Comparison of ENCODE assay signal across 3 cellular contexts in genomic region chr14:77888903-77889302, GRCh38.
A peak's percentile ranks its signal among the peaks of the same experiment; 100 is the strongest.
DNase-seq lines count a peak whose midpoint lies in the region; ATAC-seq, FAIRE-seq and TF ChIP-seq lines count a peak whose summit lies in the region.
"Not testable (repeated sequence)": the region's sequence is repeated elsewhere in the genome, so short reads cannot be mapped to it uniquely, and the experiment has no call there.

No MANE protein-coding gene starts in this region.

- not testable (repeated sequence) for H3K79me2 ChIP-seq in K562 (ENCODE audit: control insufficient read depth, insufficient read depth, low read length); endothelial cell of umbilical vein (ENCODE audit: control insufficient read depth, insufficient read depth, low read length)

- not testable (repeated sequence) for H3K4me1 Mint-ChIP-seq in chondrocyte (ENCODE audit: low read depth)

- not testable (repeated sequence) for H4K20me1 ChIP-seq in K562 (replicated peaks; ENCODE audit: control insufficient read depth, insufficient read depth, low read length); endothelial cell of umbilical vein (replicated peaks; ENCODE audit: control insufficient read depth, extremely low read depth, insufficient read depth, low read length)

- DNase-seq in K562 (ENCODE audit: extremely low read depth in 1 of 4, low spot score in 3 of 4); endothelial cell of umbilical vein (ENCODE audit: low read depth, low spot score): not testable (repeated sequence)
- DNase-seq in chondrocyte (ENCODE audit: low spot score), result peak; percentile 9

- H3K4me3 ChIP-seq in K562; endothelial cell of umbilical vein (replicated peaks in 1 of 3; ENCODE audit: insufficient read depth in 1 of 3, low read depth in 1 of 3, low read length in 3 of 3): not testable (repeated sequence)

- FAIRE-seq in K562 (lab: Jason Lieb, UNC), result not testable (repeated sequence)
- FAIRE-seq in endothelial cell of umbilical vein (lab: Jason Lieb, UNC), result peak; percentile 56

- TF ChIP-seq RAD21 in K562 (CRISPR knock-in tag; conservative IDR thresholded peaks at IDR 0.05 in 1 of 2, IDR thresholded peaks at IDR 0.05 in 1 of 2), result not testable (repeated sequence)

- TF ChIP-seq CTCF in K562 (IDR thresholded peaks at IDR 0.05 in 2 of 3, conservative IDR thresholded peaks at IDR 0.05 in 1 of 3; ENCODE audit: insufficient read depth in 2 of 3, low read depth in 1 of 3, low read length in 3 of 3); chondrocyte (IDR thresholded peaks at IDR 0.05); endothelial cell of umbilical vein (IDR thresholded peaks at IDR 0.05; ENCODE audit: extremely low read depth in 1 of 2, insufficient read depth in 1 of 2, low read depth in 1 of 2, low read length in 2 of 2): not testable (repeated sequence)

- in situ Hi-C loops in K562 (cut with MboI), result not testable (repeated sequence)

- peaks cover 14% of the 10 kb centered on the region for H3K36me3 Mint-ChIP-seq in chondrocyte (ENCODE audit: low read depth)

- not testable (repeated sequence) for ATAC-seq in K562

- H3K36me3 ChIP-seq in K562 (ENCODE audit: control insufficient read depth, insufficient read depth, low read length); endothelial cell of umbilical vein (ENCODE audit: control insufficient read depth in 2 of 2, extremely low read depth in 1 of 2, insufficient read depth in 2 of 2, low read length in 2 of 2): not testable (repeated sequence)

- not testable (repeated sequence) for H3K27me3 ChIP-seq in K562 (ENCODE audit: control insufficient read depth in 2 of 2, insufficient read depth in 2 of 2, low read length in 2 of 2); endothelial cell of umbilical vein (ENCODE audit: control insufficient read depth in 2 of 2, insufficient read depth in 2 of 2, low read length in 2 of 2)

- POLR2A ChIA-PET in K562 (lab: Yijun Ruan, JAX); endothelial cell of umbilical vein (lab: Charles Lee): not testable (repeated sequence)

- not testable (repeated sequence) for H3K27ac ChIP-seq in K562 (ENCODE audit: extremely low read depth, low read depth, low read length); endothelial cell of umbilical vein (ENCODE audit: insufficient read depth, low read depth, low read length)

- H2AFZ ChIP-seq in K562 (ENCODE audit: low read depth, low read length); endothelial cell of umbilical vein (ENCODE audit: low read depth, low read length): not testable (repeated sequence)

- H3K9ac ChIP-seq in K562 (ENCODE audit: insufficient read depth in 1 of 2, low read depth in 2 of 2, low read length in 2 of 2); endothelial cell of umbilical vein (replicated peaks; ENCODE audit: extremely low read depth, insufficient read depth, low read length): not testable (repeated sequence)

- TF ChIP-seq EP300 in K562 (IDR thresholded peaks at IDR 0.05; ENCODE audit: low read length), result not testable (repeated sequence)

- intact Hi-C loops in K562 (cut with micrococcal nuclease); endothelial cell of umbilical vein (cut with micrococcal nuclease): not testable (repeated sequence)

- H3K4me1 ChIP-seq in K562 (replicated peaks in 1 of 2; ENCODE audit: control insufficient read depth in 2 of 2, insufficient read depth in 2 of 2, low read length in 2 of 2), result peaks cover 14 to 39% of the 10 kb centered on the region in 2 experiments; a peak in 4 of 5 replicates
- not testable (repeated sequence) for H3K4me1 ChIP-seq in endothelial cell of umbilical vein (ENCODE audit: control insufficient read depth, extremely low read depth, insufficient read depth, low read length)

- not testable (repeated sequence) for H3K27me3 Mint-ChIP-seq in chondrocyte (ENCODE audit: low read depth)

- TF ChIP-seq POLR2A in K562 (conservative IDR thresholded peaks at IDR 0.05); endothelial cell of umbilical vein (IDR thresholded peaks at IDR 0.05; ENCODE audit: low read depth, low read length): not testable (repeated sequence)

- H3K9me3 Mint-ChIP-seq in chondrocyte (ENCODE audit: low read depth), result peaks cover 12% of the 10 kb centered on the region

- not testable (repeated sequence) for BruUV-seq in K562 (replicated peaks; lab: Mats Ljungman, UMichigan); endothelial cell of umbilical vein (replicated peaks; lab: Mats Ljungman, UMichigan)

- CTCF ChIA-PET in K562 (lab: Yijun Ruan, JAX; ENCODE audit: low intra/inter-chr PET ratio), result not testable (repeated sequence)
- CTCF ChIA-PET in endothelial cell of umbilical vein (lab: Charles Lee), result interaction anchor here (2.0 kb wide), 1 partner anchor 27 kb away, joined by 5 read pairs; no protein-coding TSS in a partner anchor

- dilution Hi-C loops in endothelial cell of umbilical vein (cut with MboI; ENCODE audit: extremely low pct_ligation_motif_present, low sequenced_read_pairs), result not testable (repeated sequence)

- H3K9me3 ChIP-seq in K562 (replicated peaks; ENCODE audit: control insufficient read depth, insufficient read depth, low read depth, low read length); endothelial cell of umbilical vein (replicated peaks; ENCODE audit: control insufficient read depth, insufficient read depth, low read length): not testable (repeated sequence)

- H3K4me3 Mint-ChIP-seq in chondrocyte (ENCODE audit: unreplicated experiment), result not testable (repeated sequence)

- H3K9me1 ChIP-seq in K562 (ENCODE audit: control insufficient read depth, insufficient read depth, low read length); endothelial cell of umbilical vein (replicated peaks; ENCODE audit: control insufficient read depth, extremely low read depth, insufficient read depth, low read length): not testable (repeated sequence)

- WGBS in K562 (ENCODE audit: insufficient coverage, low coverage, missing lambda C conversion rate), result 77% methylated on average over 3 of the region's 3 CpGs

- H3K4me2 ChIP-seq in K562 (ENCODE audit: insufficient read depth, low read length); endothelial cell of umbilical vein (ENCODE audit: insufficient read depth, low read length): not testable (repeated sequence)

- H3K27ac Mint-ChIP-seq in chondrocyte (ENCODE audit: unreplicated experiment), result not testable (repeated sequence)

TF ChIP-seq in K562, 482 proteins besides CTCF, POLR2A, EP300 and RAD21:
- TF ChIP-seq NFIC (IDR thresholded peaks at IDR 0.05), result peak; percentile 66
- TF ChIP-seq ZNF431 (CRISPR knock-in tag; IDR thresholded peaks at IDR 0.05), result peak; percentile 86
- TF ChIP-seq ZFP36 (IDR thresholded peaks at IDR 0.05; ENCODE audit: low read depth, low read length, partially characterized antibody), result peak; percentile 56
